Comparison of ENCODE assay signal across 19 cellular contexts in the genomic region with DNA sequence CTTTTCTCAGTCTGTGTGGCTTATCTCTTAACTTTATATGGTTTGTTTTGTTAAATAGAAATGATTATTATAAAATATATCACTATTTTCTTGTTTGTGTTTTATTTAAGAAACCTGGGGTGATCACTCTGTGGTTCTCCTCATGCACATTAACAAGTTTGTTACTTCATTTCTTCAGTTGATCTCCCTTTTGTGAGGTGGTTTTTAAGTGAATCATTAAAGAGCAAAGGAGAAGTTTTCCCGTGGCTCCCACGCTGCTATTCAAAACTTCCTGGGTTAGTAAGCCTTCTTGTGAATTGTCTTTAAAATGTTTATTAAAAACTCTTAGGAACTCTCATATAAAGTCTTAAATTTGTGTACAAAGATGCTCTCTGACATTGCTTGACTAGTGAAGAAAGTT.
"Had no signal": no experiment of that assay in that cellular context is flagged by ENCODE, and none has a peak within 500 bp of the region (broad histone marks: within the 10 kb centered on the region; RNA-seq: fewer than 3 reads in every experiment).

No MANE protein-coding gene starts in this region.

- H3K27ac ChIP-seq: colonic mucosa, right atrium auricular region had no signal

- FAIRE-seq: islet of Langerhans had no signal

- H3K36me3 ChIP-seq: colonic mucosa, right atrium auricular region, tibial nerve had no signal

- H3K4me3 ChIP-seq: body of pancreas, colonic mucosa, lung, right atrium auricular region, tibial nerve had no signal

- H3K9me3 ChIP-seq: body of pancreas, colonic mucosa, right atrium auricular region, tibial nerve had no signal

- H3K27me3 Mint-ChIP-seq: activated CD4-positive, alpha-beta T cell treated with anti-CD3 and anti-CD28 coated beads, Interleukin-2, amount 10 ng/mL, durations not matched to agents 24 days and 14 days; activated CD8-positive, alpha-beta T cell treated with anti-CD3 and anti-CD28 coated beads for 36 hours; activated naive CD8-positive, alpha-beta T cell treated with anti-CD3 and anti-CD28 coated beads, Interleukin-2, amount 10 ng/mL, durations not matched to agents 7 days and 5 days; activated T-helper 17 cell treated with anti-CD3 and anti-CD28 coated beads, Interleukin-2, amount 50 U/mL, for 72 hours; progenitor cell of endocrine pancreas had no signal

- ATAC-seq: activated CD8-positive, alpha-beta T cell treated with anti-CD3 and anti-CD28 coated beads for 36 hours; activated T-helper 17 cell treated with anti-CD3 and anti-CD28 coated beads, Interleukin-2, amount 50 U/mL, for 72 hours; body of pancreas; esophagus mucosa; stimulated activated naive CD8-positive, alpha-beta T cell treated with anti-CD3 and anti-CD28 coated beads, Interleukin-15, Interleukin-2, amounts not matched to agents 100 U/mL and 50 U/mL, for 24 hours had no signal

- H3K9me3 Mint-ChIP-seq: activated CD4-positive, alpha-beta T cell treated with anti-CD3 and anti-CD28 coated beads, Interleukin-2, amount 10 ng/mL, durations not matched to agents 24 days and 14 days; activated CD8-positive, alpha-beta T cell treated with anti-CD3 and anti-CD28 coated beads for 36 hours; activated T-helper 17 cell treated with anti-CD3 and anti-CD28 coated beads, Interleukin-2, amount 50 U/mL, for 72 hours had no signal

- H3K4me3 Mint-ChIP-seq: activated CD4-positive, alpha-beta T cell treated with anti-CD3 and anti-CD28 coated beads, Interleukin-2, amount 10 ng/mL, durations not matched to agents 24 days and 14 days; activated CD8-positive, alpha-beta T cell treated with anti-CD3 and anti-CD28 coated beads for 36 hours; activated naive CD8-positive, alpha-beta T cell treated with anti-CD3 and anti-CD28 coated beads, Interleukin-2, amount 10 ng/mL, durations not matched to agents 7 days and 5 days; activated T-helper 17 cell treated with anti-CD3 and anti-CD28 coated beads, Interleukin-2, amount 50 U/mL, for 72 hours had no signal

- H3K27ac Mint-ChIP-seq: activated CD4-positive, alpha-beta T cell treated with anti-CD3 and anti-CD28 coated beads, Interleukin-2, amount 10 ng/mL, durations not matched to agents 24 days and 14 days; activated CD8-positive, alpha-beta T cell treated with anti-CD3 and anti-CD28 coated beads for 36 hours; activated naive CD8-positive, alpha-beta T cell treated with anti-CD3 and anti-CD28 coated beads, Interleukin-2, amount 10 ng/mL, durations not matched to agents 7 days and 5 days; activated T-helper 17 cell treated with anti-CD3 and anti-CD28 coated beads, Interleukin-2, amount 50 U/mL, for 72 hours; progenitor cell of endocrine pancreas had no signal

- H3K4me1 ChIP-seq: colonic mucosa had no signal

- H3K27me3 ChIP-seq: body of pancreas, colonic mucosa, right atrium auricular region, tibial nerve had no signal

- DNase-seq: activated CD4-positive, alpha-beta T cell treated with anti-CD3 and anti-CD28 coated beads, Interleukin-2, amount 10 ng/mL, durations not matched to agents 24 days and 14 days; activated CD8-positive, alpha-beta T cell treated with anti-CD3 and anti-CD28 coated beads for 36 hours; activated naive CD4-positive, alpha-beta T cell; activated naive CD8-positive, alpha-beta T cell treated with anti-CD3 and anti-CD28 coated beads, Interleukin-2, amount 10 ng/mL, durations not matched to agents 7 days and 5 days; activated T-cell treated with anti-CD3 and anti-CD28 coated beads, Interleukin-2, amount 50 U/mL, for 1 hour; body of pancreas; caudate nucleus; colonic mucosa; midbrain; stimulated activated naive CD8-positive, alpha-beta T cell treated with anti-CD3 and anti-CD28 coated beads, Interleukin-15, Interleukin-2, amounts not matched to agents 100 U/mL and 50 U/mL, for 24 hours; T-helper 1 cell; T1000 had no signal
